Comparison of ENCODE assay signal across 20 cellular contexts in genomic region chr22:20490941-20491307, GRCh38. TPM values are rescaled to one million over a fixed set of nuclear protein-coding genes. Genes with fewer than 3 reads are reported as not detected.
DNase-seq lines count a peak whose midpoint lies in the region; ATAC-seq lines count a peak whose summit lies in the region.
"Had no signal": no experiment of that assay in that cellular context is flagged by ENCODE, and none has a peak within 500 bp of the region (broad histone marks: within the 10 kb centered on the region; RNA-seq: fewer than 3 reads in every experiment).

No MANE protein-coding gene starts in this region.

- peaks cover 37% of the 10 kb centered on the region for H3K4me1 Mint-ChIP-seq in T-helper 2 cell treated with Interferon-gamma antibody and Interleukin-4, amounts not matched to agents 5 μg/mL and 100 μg/mL, for 36 hours (ENCODE audit: low read depth)
- H3K4me1 Mint-ChIP-seq in T-helper 17 cell = peaks cover 51% of the 10 kb centered on the region
- peaks cover 43 to 77% (median 72%) of the 10 kb centered on the region in 4 donors for H3K4me1 Mint-ChIP-seq in naive thymus-derived CD8-positive, alpha-beta T cell

- ATAC-seq in T-helper 17 cell (no peak), HG03139 (IDR thresholded peaks at IDR 0.05; ENCODE audit: unreplicated experiment) (no peak)
- no peak for ATAC-seq in naive thymus-derived CD8-positive, alpha-beta T cell
- ATAC-seq: A549, HCT116, HepG2 had no signal

- H3K9me3 Mint-ChIP-seq in T-helper 2 cell treated with Interferon-gamma antibody and Interleukin-4, amounts not matched to agents 5 μg/mL and 100 μg/mL, for 36 hours = no peaks in the 10 kb centered on the region
- H3K9me3 Mint-ChIP-seq in naive thymus-derived CD8-positive, alpha-beta T cell = no peaks in the 10 kb centered on the region
- H3K9me3 Mint-ChIP-seq: HFFc6, IgD-negative memory B cell had no signal

- no peaks in the 10 kb centered on the region for H3K9me3 ChIP-seq in T-helper 17 cell (ENCODE audit: control insufficient read depth, low read length, poor library complexity, severe bottlenecking)
- H3K9me3 ChIP-seq: A549, Caco-2 had no signal

- no peaks in the 10 kb centered on the region for H3K27me3 Mint-ChIP-seq in T-helper 2 cell treated with Interferon-gamma antibody and Interleukin-4, amounts not matched to agents 5 μg/mL and 100 μg/mL, for 36 hours (ENCODE audit: low read depth)
- H3K27me3 Mint-ChIP-seq in T-helper 17 cell = no peaks in the 10 kb centered on the region
- H3K27me3 Mint-ChIP-seq in naive thymus-derived CD8-positive, alpha-beta T cell = no peaks in the 10 kb centered on the region
- H3K27me3 Mint-ChIP-seq: IgD-negative memory B cell had no signal

- no peak overlapping the region for H3K4me3 Mint-ChIP-seq in T-helper 2 cell treated with Interferon-gamma antibody and Interleukin-4, amounts not matched to agents 5 μg/mL and 100 μg/mL, for 36 hours
- no peak overlapping the region for H3K4me3 Mint-ChIP-seq in T-helper 17 cell
- H3K4me3 Mint-ChIP-seq in naive thymus-derived CD8-positive, alpha-beta T cell = peak overlapping the region in 3 of 10 donors; percentile 17 to 54 (median 23)
- H3K4me3 Mint-ChIP-seq: HFFc6 had no signal

- POLR2A ChIA-PET in naive thymus-derived CD8-positive, alpha-beta T cell (lab: Charles Lee) = interaction anchor here (0.6 to 1.3 kb wide), 4 partner anchors 27 to 881 kb away, joined by 3 to 8 read pairs (median 5); no protein-coding TSS in a partner anchor

- H3K27ac Mint-ChIP-seq in T-helper 2 cell treated with Interferon-gamma antibody and Interleukin-4, amounts not matched to agents 5 μg/mL and 100 μg/mL, for 36 hours = peak overlapping the region; percentile 47
- H3K27ac Mint-ChIP-seq in T-helper 17 cell = peak overlapping the region; percentile 92
- peak overlapping the region in 8 of 10 donors; percentile 17 to 88 (median 72) for H3K27ac Mint-ChIP-seq in naive thymus-derived CD8-positive, alpha-beta T cell
- H3K27ac Mint-ChIP-seq: HFFc6, IgD-negative memory B cell had no signal

- peaks cover 29% of the 10 kb centered on the region for H3K36me3 Mint-ChIP-seq in T-helper 2 cell treated with Interferon-gamma antibody and Interleukin-4, amounts not matched to agents 5 μg/mL and 100 μg/mL, for 36 hours (ENCODE audit: low read depth)
- no peaks in the 10 kb centered on the region for H3K36me3 Mint-ChIP-seq in T-helper 17 cell (ENCODE audit: low read depth)
- H3K36me3 Mint-ChIP-seq in naive thymus-derived CD8-positive, alpha-beta T cell = peaks cover 0 to 31% (median 5%) of the 10 kb centered on the region in 3 donors

- DNase-seq in T-helper 2 cell treated with Interferon-gamma antibody and Interleukin-4, amounts not matched to agents 5 μg/mL and 100 μg/mL, for 36 hours (ENCODE audit: low spot score) = no peak
- DNase-seq in T-helper 2 cell (no peak), T-helper 17 cell (no peak), retina (no peak), DMS 273 treated with DMSO at 0.1 percent for 48 hours (lab: John Stamatoyannopoulos, UW) (no peak)
- DNase-seq in naive thymus-derived CD8-positive, alpha-beta T cell = no peak
- DNase-seq: AML-193, Caco-2, DMS153, DMS79, GDM1, GOT3, H7, HFFc6, KG1 had no signal

RNA-seq across cellular contexts. Expression of gene KLHL22, which starts 4.7 kb away (rescaled TPM):
- 10 to 100 TPM; 28.1 to 33.1 TPM for total RNA-seq in T-helper 17 cell
- total RNA-seq in naive thymus-derived CD8-positive, alpha-beta T cell = 10 to 100 TPM; 65.0 to 71.9 TPM
- polyA plus RNA-seq in naive thymus-derived CD8-positive, alpha-beta T cell = 10 to 100 TPM; 16.1 to 25.4 (median 20.0) TPM

RNA-seq across cellular contexts. Expression of gene MED15, which starts 16.5 kb away (rescaled TPM):
- total RNA-seq in T-helper 17 cell = 100 to 1,000 TPM; 207 to 251 TPM
- total RNA-seq in naive thymus-derived CD8-positive, alpha-beta T cell = 100 to 1,000 TPM; 308 to 327 TPM
- polyA plus RNA-seq in naive thymus-derived CD8-positive, alpha-beta T cell = 10 to 100 TPM; 25.4 to 85.2 (median 38.2) TPM

RNA-seq across cellular contexts. Expression of gene SCARF2, which starts 53.3 kb away (rescaled TPM):
- total RNA-seq in T-helper 17 cell = 1 to 10 TPM; 3.1 to 3.6 TPM
- total RNA-seq in naive thymus-derived CD8-positive, alpha-beta T cell = 1 to 10 TPM; 2.9 to 3.1 TPM
- polyA plus RNA-seq in naive thymus-derived CD8-positive, alpha-beta T cell = under 1 TPM; 0.07 to 0.51 (median 0.10) TPM
